Comparison of ENCODE assay signal across 14 cellular contexts in genomic region chrX:108186811-108187210, GRCh38.
DNase-seq lines count a peak whose midpoint lies in the region; ATAC-seq and TF ChIP-seq lines count a peak whose summit lies in the region.
"Had no signal": no experiment of that assay in that cellular context is flagged by ENCODE, and none has a peak within 500 bp of the region (broad histone marks: within the 10 kb centered on the region; RNA-seq: fewer than 3 reads in every experiment).

No MANE protein-coding gene starts in this region.

- H3K36me3 ChIP-seq in kidney epithelial cell (ENCODE audit: control insufficient read depth, insufficient read depth, low read length), result no peaks in the 10 kb centered on the region
- H3K36me3 ChIP-seq: BLaER1 treated with 17β-estradiol and CSF1 and Interleukin-3, amounts not matched to agents 10 nM and 100 nM; transverse colon had no signal

- ATAC-seq in GM21786 (IDR thresholded peaks at IDR 0.05; ENCODE audit: unreplicated experiment), result no peak
- ATAC-seq: GM23338, sciatic nerve had no signal

- H3K27me3 ChIP-seq in kidney epithelial cell (ENCODE audit: control insufficient read depth, insufficient read depth, low read length), result no peaks in the 10 kb centered on the region
- H3K27me3 ChIP-seq: transverse colon had no signal

- in situ Hi-C loops in astrocyte of the spinal cord (cut with HindIII; ENCODE audit: low sequenced_read_pairs), result no loop called here

- TF ChIP-seq CTCF in astrocyte of the spinal cord (IDR thresholded peaks at IDR 0.05; ENCODE audit: low read depth, low read length) (no peak), kidney epithelial cell (IDR thresholded peaks at IDR 0.05; ENCODE audit: insufficient read depth, low read length, poor library complexity, severe bottlenecking) (no peak)

- DNase-seq in AG08396 (ENCODE audit: low spot score), result peak; percentile 33
- DNase-seq in HT-29 (ENCODE audit: low spot score), result peak; percentile 50
- DNase-seq in astrocyte of the spinal cord (ENCODE audit: low read depth, low spot score), result peak; percentile 89
- DNase-seq in kidney epithelial cell (ENCODE audit: low read depth), result peak; percentile 63
- no peak for DNase-seq in NCI-H1436 treated with DMSO at 0.1 percent for 48 hours (lab: John Stamatoyannopoulos, UW)
- DNase-seq in ecto neural progenitor cell (ENCODE audit: low spot score), result no peak
- DNase-seq in KG1 (lab: John Stamatoyannopoulos, UW), result no peak
- DNase-seq: activated naive CD4-positive, alpha-beta T cell treated with anti-CD3 and anti-CD28 coated beads, Interleukin-2, amount 50 U/mL, for 16 hours; T-helper 9 cell; transverse colon had no signal

- no peak overlapping the region for H3K4me3 ChIP-seq in astrocyte of the spinal cord (ENCODE audit: low read depth, low read length)
- no peak overlapping the region for H3K4me3 ChIP-seq in kidney epithelial cell (ENCODE audit: low read depth, low read length)
- H3K4me3 ChIP-seq: BLaER1 treated with 17β-estradiol and CSF1 and Interleukin-3, amounts not matched to agents 10 nM and 100 nM; GM23338; transverse colon had no signal

Comparison
In these comparisons a context has a peak if more than half of its experiments do, and no peak if none do; other contexts are left out.
1. DNase-seq: peak in AG08396 (single experiment), HT-29 (single experiment), astrocyte of the spinal cord (single experiment) and kidney epithelial cell (single experiment); none in NCI-H1436 treated with DMSO at 0.1 percent for 48 hours (single experiment), ecto neural progenitor cell (single experiment) and KG1 (single experiment).